38 cellular contexts compared by ENCODE assay signal in genomic region chr2:227453810-227454209, GRCh38.
"Had no signal": no experiment of that assay in that cellular context is flagged by ENCODE, and none has a peak within 500 bp of the region (broad histone marks: within the 10 kb centered on the region; RNA-seq: fewer than 3 reads in every experiment).

No MANE protein-coding gene starts in this region.

- H3K36me3 Mint-ChIP-seq: activated CD4-positive, alpha-beta memory T cell treated with anti-CD3 and anti-CD28 coated beads for 36 hours; activated naive CD8-positive, alpha-beta T cell treated with anti-CD3 and anti-CD28 coated beads, Interleukin-2, amount 10 ng/mL, durations not matched to agents 7 days and 5 days had no signal

- H3K36me3 ChIP-seq: adrenal gland, brain microvascular endothelial cell, breast epithelium had no signal

- H3K27me3 Mint-ChIP-seq: activated B cell treated with CpG ODN at 0.5 μM for 24 hours; activated CD4-positive, alpha-beta memory T cell treated with anti-CD3 and anti-CD28 coated beads for 36 hours; activated CD4-positive, alpha-beta T cell treated with anti-CD3 and anti-CD28 coated beads, Interleukin-2, amount 10 ng/mL, durations not matched to agents 24 days and 14 days; activated CD8-positive, alpha-beta T cell treated with anti-CD3 and anti-CD28 coated beads for 36 hours; activated naive CD8-positive, alpha-beta T cell treated with anti-CD3 and anti-CD28 coated beads, Interleukin-2, amount 10 ng/mL, durations not matched to agents 7 days and 5 days; activated T-helper 17 cell treated with anti-CD3 and anti-CD28 coated beads, Interleukin-2, amount 50 U/mL, for 72 hours had no signal

- H3K27ac Mint-ChIP-seq: activated B cell treated with CpG ODN at 0.5 μM for 24 hours; activated CD4-positive, alpha-beta memory T cell treated with anti-CD3 and anti-CD28 coated beads for 36 hours; activated CD4-positive, alpha-beta T cell treated with anti-CD3 and anti-CD28 coated beads, Interleukin-2, amount 10 ng/mL, durations not matched to agents 24 days and 14 days; activated naive CD4-positive, alpha-beta T cell treated with anti-CD3 and anti-CD28 coated beads for 36 hours; activated naive CD8-positive, alpha-beta T cell treated with anti-CD3 and anti-CD28 coated beads, Interleukin-2, amount 10 ng/mL, durations not matched to agents 7 days and 5 days; activated T-cell treated with anti-CD3 and anti-CD28 coated beads, Interleukin-2, amount 50 U/mL, for 72 hours; activated T-helper 1 cell treated with anti-CD3 and anti-CD28 coated beads, Interleukin-12 subunit alpha, Interleukin-12 subunit beta, Interleukin-2, Interleukin-4 antibody, amounts not matched to agents 30 ng/mL and 10 ng/mL and 1 ng/mL, durations not matched to agents 14 hours and 24 hours and 36 hours; activated T-helper 17 cell treated with anti-CD3 and anti-CD28 coated beads, Interleukin-2, amount 50 U/mL, for 72 hours; T-helper 1 cell treated with Interleukin-12 subunit alpha and Interleukin-12 subunit beta and Interleukin-4 antibody, amounts not matched to agents 30 μg/mL and 1 μg/mL, for 36 hours; T-helper 2 cell treated with Interferon-gamma antibody and Interleukin-4, amounts not matched to agents 5 μg/mL and 100 μg/mL, for 36 hours had no signal

- FAIRE-seq: astrocyte, TTC549 had no signal

- DNase-seq: activated B cell treated with CpG ODN at 0.5 μM for 24 hours; activated CD4-positive, alpha-beta memory T cell treated with anti-CD3 and anti-CD28 coated beads for 36 hours; activated CD4-positive, alpha-beta T cell treated with anti-CD3 and anti-CD28 coated beads for 4 hours; activated CD4-positive, alpha-beta T cell treated with anti-CD3 and anti-CD28 coated beads, Interleukin-2, amount 10 ng/mL, durations not matched to agents 24 days and 14 days; activated CD4-positive, alpha-beta T cell treated with anti-CD3 and anti-CD28 coated beads, Interleukin-2, amount 50 U/mL, for 1 hour; activated CD4-positive, alpha-beta T cell treated with anti-CD3 and anti-CD28 coated beads, Interleukin-2, amount 50 U/mL, for 4 hours; activated CD4-positive, CD25-positive, alpha-beta regulatory T cell treated with anti-CD3 and anti-CD28 coated beads, Interleukin-2, amount 50 U/mL, for 72 hours; activated CD8-positive, alpha-beta memory T cell treated with anti-CD3 and anti-CD28 coated beads, Interleukin-2, amount 50 U/mL, for 4 hours; activated effector memory CD4-positive, alpha-beta T cell treated with anti-CD3 and anti-CD28 coated beads, Interleukin-2, amount 50 U/mL, for 16 hours; activated gamma-delta T cell treated with Interleukin-2 at 50 U/mL for 16 hours; activated naive CD4-positive, alpha-beta T cell; activated naive CD4-positive, alpha-beta T cell treated with anti-CD3 and anti-CD28 coated beads, Interleukin-2, amount 50 U/mL, for 16 hours; activated naive CD8-positive, alpha-beta T cell treated with anti-CD3 and anti-CD28 coated beads, Interleukin-2, amount 10 ng/mL, durations not matched to agents 7 days and 5 days; activated T-cell treated with anti-CD3 and anti-CD28 coated beads for 4 hours; activated T-cell treated with anti-CD3 and anti-CD28 coated beads, Interleukin-2, amount 50 U/mL, for 1 hour; activated T-cell treated with anti-CD3 and anti-CD28 coated beads, Interleukin-2, amount 50 U/mL, for 4 hours; activated T-cell treated with anti-CD3 and anti-CD28 coated beads, Interleukin-2, amount 50 U/mL, for 72 hours; adrenal gland; amniotic stem cell; aorta; body of pancreas; brain microvascular endothelial cell; central memory CD4-positive, alpha-beta T cell; cerebellar nuclear complex; T-helper 1 cell; T-helper 2 cell; T-helper 9 cell had no signal

- H3K9me3 ChIP-seq: adrenal gland, body of pancreas, breast epithelium had no signal

- ATAC-seq: activated T-cell treated with anti-CD3 and anti-CD28 coated beads, Interleukin-2, amount 50 U/mL, for 4 hours; activated T-cell treated with anti-CD3 and anti-CD28 coated beads, Interleukin-2, amount 50 U/mL, for 72 hours; body of pancreas had no signal

- H3K4me3 ChIP-seq: adrenal gland, body of pancreas, breast epithelium had no signal

- H3K4me3 Mint-ChIP-seq: activated B cell treated with CpG ODN at 0.5 μM for 24 hours; activated CD4-positive, alpha-beta memory T cell treated with anti-CD3 and anti-CD28 coated beads for 36 hours; activated CD4-positive, alpha-beta T cell treated with anti-CD3 and anti-CD28 coated beads, Interleukin-2, amount 10 ng/mL, durations not matched to agents 24 days and 14 days; activated CD8-positive, alpha-beta T cell treated with anti-CD3 and anti-CD28 coated beads for 36 hours; activated naive CD4-positive, alpha-beta T cell treated with anti-CD3 and anti-CD28 coated beads for 36 hours; activated naive CD8-positive, alpha-beta T cell treated with anti-CD3 and anti-CD28 coated beads, Interleukin-2, amount 10 ng/mL, durations not matched to agents 7 days and 5 days; activated T-cell treated with anti-CD3 and anti-CD28 coated beads, Interleukin-2, amount 50 U/mL, for 4 hours; activated T-helper 1 cell treated with anti-CD3 and anti-CD28 coated beads, Interleukin-12 subunit alpha, Interleukin-12 subunit beta, Interleukin-2, Interleukin-4 antibody, amounts not matched to agents 30 ng/mL and 10 ng/mL and 1 ng/mL, durations not matched to agents 14 hours and 24 hours and 36 hours; activated T-helper 17 cell treated with anti-CD3 and anti-CD28 coated beads, Interleukin-2, amount 50 U/mL, for 72 hours; T-helper 1 cell treated with Interleukin-12 subunit alpha and Interleukin-12 subunit beta and Interleukin-4 antibody, amounts not matched to agents 30 μg/mL and 1 μg/mL, for 36 hours; T-helper 2 cell treated with Interferon-gamma antibody and Interleukin-4, amounts not matched to agents 5 μg/mL and 100 μg/mL, for 36 hours had no signal

- H3K9me3 Mint-ChIP-seq: activated B cell treated with CpG ODN at 0.5 μM for 24 hours; activated CD4-positive, alpha-beta memory T cell treated with anti-CD3 and anti-CD28 coated beads for 36 hours; activated CD4-positive, alpha-beta T cell treated with anti-CD3 and anti-CD28 coated beads, Interleukin-2, amount 10 ng/mL, durations not matched to agents 24 days and 14 days; activated CD8-positive, alpha-beta T cell treated with anti-CD3 and anti-CD28 coated beads for 36 hours; activated naive CD4-positive, alpha-beta T cell treated with anti-CD3 and anti-CD28 coated beads for 36 hours; activated naive CD4-positive, alpha-beta T cell treated with anti-CD3 and anti-CD28 coated beads, Interleukin-2, amount 50 U/mL, for 72 hours; activated naive CD8-positive, alpha-beta T cell treated with anti-CD3 and anti-CD28 coated beads, Interleukin-2, amount 10 ng/mL, durations not matched to agents 7 days and 5 days; activated T-cell treated with anti-CD3 and anti-CD28 coated beads, Interleukin-2, amount 50 U/mL, for 4 hours; activated T-cell treated with anti-CD3 and anti-CD28 coated beads, Interleukin-2, amount 50 U/mL, for 72 hours; activated T-helper 1 cell treated with anti-CD3 and anti-CD28 coated beads, Interleukin-12 subunit alpha, Interleukin-12 subunit beta, Interleukin-2, Interleukin-4 antibody, amounts not matched to agents 30 ng/mL and 10 ng/mL and 1 ng/mL, durations not matched to agents 14 hours and 24 hours and 36 hours; activated T-helper 17 cell treated with anti-CD3 and anti-CD28 coated beads, Interleukin-2, amount 50 U/mL, for 72 hours; T-helper 1 cell treated with Interleukin-12 subunit alpha and Interleukin-12 subunit beta and Interleukin-4 antibody, amounts not matched to agents 30 μg/mL and 1 μg/mL, for 36 hours; T-helper 2 cell treated with Interferon-gamma antibody and Interleukin-4, amounts not matched to agents 5 μg/mL and 100 μg/mL, for 36 hours had no signal

- H3K27ac ChIP-seq: adrenal gland, body of pancreas, brain microvascular endothelial cell, breast epithelium, VCaP had no signal

- H3K27me3 ChIP-seq: adrenal gland, body of pancreas, brain microvascular endothelial cell, breast epithelium had no signal

- H3K4me1 ChIP-seq: breast epithelium had no signal
